ENCODE assay signal across 1 cellular context in genomic region chr13:31160857-31161582, GRCh38.
TF ChIP-seq lines count a peak whose summit lies in the region.

No MANE protein-coding gene starts in this region.

TF ChIP-seq in HepG2, 621 proteins besides CTCF, POLR2A, EP300 and RAD21 (continues in another document):
- TF ChIP-seq NR2F2 (IDR thresholded peaks at IDR 0.05; ENCODE audit: borderline replicate concordance, low read depth) (no peak), ELF1 (CRISPR knock-in tag; IDR thresholded peaks at IDR 0.05) (peak; percentile 64), AGO1 (IDR thresholded peaks at IDR 0.05; ENCODE audit: low read depth, low read length, poor library complexity, severe bottlenecking) (peak; percentile 95), ZNF350 (CRISPR knock-in tag; IDR thresholded peaks at IDR 0.05; ENCODE audit: borderline replicate concordance, low read depth) (no peak), SNAPC5 (CRISPR knock-in tag; IDR thresholded peaks at IDR 0.05; ENCODE audit: borderline replicate concordance) (no peak), SKI (IDR thresholded peaks at IDR 0.05; ENCODE audit: partially characterized antibody) (no peak), THAP9 (CRISPR knock-in tag; IDR thresholded peaks at IDR 0.05; ENCODE audit: borderline replicate concordance) (0 out of 2 replicates have a peak, but pooled peaks have one; percentile 4), ZIK1 (CRISPR knock-in tag; IDR thresholded peaks at IDR 0.05; ENCODE audit: borderline replicate concordance, low read depth) (no peak), ZNF557 (CRISPR knock-in tag; IDR thresholded peaks at IDR 0.05) (no peak), ZNF710 (CRISPR knock-in tag; IDR thresholded peaks at IDR 0.05; ENCODE audit: borderline replicate concordance) (no peak), ZNF574 (CRISPR knock-in tag; IDR thresholded peaks at IDR 0.05) (0 out of 2 replicates have a peak, but pooled peaks have one; percentile 33), KIAA2018 (CRISPR knock-in tag; IDR thresholded peaks at IDR 0.05; ENCODE audit: borderline replicate concordance) (0 out of 2 replicates have a peak, but pooled peaks have one; percentile 30), ATF2 (CRISPR knock-in tag; IDR thresholded peaks at IDR 0.05) (no peak), SAP130 (CRISPR knock-in tag; IDR thresholded peaks at IDR 0.05; ENCODE audit: low read depth) (peak; percentile 32; the same call in 1 of the 2 replicates), HMGXB3 (CRISPR knock-in tag; IDR thresholded peaks at IDR 0.05; ENCODE audit: borderline replicate concordance) (0 out of 2 replicates have a peak, but pooled peaks have one; percentile 38), ELF4 (CRISPR knock-in tag; IDR thresholded peaks at IDR 0.05; ENCODE audit: borderline replicate concordance) (no peak), NFKBIZ (CRISPR knock-in tag; IDR thresholded peaks at IDR 0.05) (no peak), ZNF563 (CRISPR knock-in tag; IDR thresholded peaks at IDR 0.05) (0 out of 2 replicates have a peak, but pooled peaks have one; percentile 10), ZNF496 (CRISPR knock-in tag; IDR thresholded peaks at IDR 0.05; ENCODE audit: insufficient replicate concordance) (no peak), RFX1 (IDR thresholded peaks at IDR 0.05) (no peak), ZNF460 (CRISPR knock-in tag; IDR thresholded peaks at IDR 0.05; ENCODE audit: borderline replicate concordance) (no peak), ARID4A (CRISPR knock-in tag; IDR thresholded peaks at IDR 0.05; ENCODE audit: borderline replicate concordance) (no peak)
